ENCODE assay signal across 15 cellular contexts in the genomic region with DNA sequence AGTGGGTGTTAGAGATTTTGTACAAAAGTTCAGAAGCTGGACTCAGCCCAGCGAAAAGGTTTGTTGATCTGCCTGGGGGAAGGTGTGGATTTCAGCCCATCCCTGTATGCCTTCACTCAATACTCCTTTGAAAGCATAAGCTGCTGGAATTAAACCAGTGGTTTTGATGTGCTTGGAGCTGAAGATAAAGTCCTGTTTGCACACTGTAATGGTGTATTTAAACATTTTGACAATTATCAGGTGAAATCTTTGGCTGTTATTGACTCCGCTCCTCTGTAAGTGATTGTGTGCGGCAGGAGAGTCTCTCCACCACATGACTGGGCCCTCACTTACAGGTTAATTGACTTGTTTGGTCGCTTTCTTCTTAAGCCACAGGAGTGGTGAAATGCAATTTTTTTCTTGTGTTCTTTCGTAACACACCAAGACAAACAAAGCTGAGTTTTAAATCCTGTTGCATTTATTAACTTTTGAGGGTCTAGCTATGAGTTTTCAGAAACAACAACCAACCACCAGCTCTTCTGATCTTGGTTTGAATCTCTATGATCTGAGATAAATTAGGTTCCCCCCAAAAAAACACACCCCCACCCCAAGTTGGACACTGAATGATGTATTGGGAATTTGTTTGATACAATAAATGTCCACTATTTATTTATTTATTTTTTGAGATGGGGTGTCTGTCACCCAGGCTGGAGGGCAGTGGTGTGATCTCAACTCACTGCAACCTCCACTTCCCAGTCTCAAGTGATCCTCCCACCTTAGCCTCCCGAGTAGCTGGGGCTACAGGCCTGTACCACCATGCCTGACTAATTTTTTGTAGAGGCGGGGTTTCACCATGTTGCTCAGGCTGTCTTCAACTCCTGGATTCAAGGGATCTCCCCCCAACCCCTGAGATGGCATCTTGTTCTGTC. TPM values are rescaled to one million over a fixed set of nuclear protein-coding genes. Genes with fewer than 3 reads are reported as not detected.
DNase-seq lines count a peak whose midpoint lies in the region; ATAC-seq and TF ChIP-seq lines count a peak whose summit lies in the region.
"Had no signal": no experiment of that assay in that cellular context is flagged by ENCODE, and none has a peak within 500 bp of the region (broad histone marks: within the 10 kb centered on the region; RNA-seq: fewer than 3 reads in every experiment).

No MANE protein-coding gene starts in this region.

- H3K27ac Mint-ChIP-seq in CD4-positive, alpha-beta memory T cell, result no peak overlapping the region
- H3K27ac Mint-ChIP-seq in activated T-cell treated with anti-CD3 and anti-CD28 coated beads, Interleukin-2, amount 50 U/mL, for 72 hours, result no peak overlapping the region
- H3K27ac Mint-ChIP-seq: CD8-positive, alpha-beta T cell had no signal

- POLR2A ChIA-PET in CD4-positive, alpha-beta memory T cell (lab: Charles Lee; ENCODE audit: partially characterized antibody), result no interaction called here

- peaks cover 0 to 5% of the 10 kb centered on the region in 2 experiments for H3K4me1 ChIP-seq in neutrophil (ENCODE audit: control insufficient read depth in 1 of 2, insufficient read depth in 1 of 2, low read depth in 1 of 2, low read length in 1 of 2)
- no peaks in the 10 kb centered on the region for H3K4me1 ChIP-seq in CD4-positive, alpha-beta memory T cell (ENCODE audit: insufficient read depth, low read length)
- H3K4me1 ChIP-seq: gastrocnemius medialis had no signal

- peak overlapping the region; percentile 1 for H3K27ac ChIP-seq in neutrophil
- no peak overlapping the region for H3K27ac ChIP-seq in CD4-positive, alpha-beta memory T cell (ENCODE audit: low read depth, low read length)
- H3K27ac ChIP-seq: gastrocnemius medialis, KMS-11 had no signal

- H3K27me3 ChIP-seq in neutrophil, result no peaks in the 10 kb centered on the region
- H3K27me3 ChIP-seq in CD4-positive, alpha-beta memory T cell (ENCODE audit: insufficient read depth, low read length), result no peaks in the 10 kb centered on the region
- H3K27me3 ChIP-seq: gastrocnemius medialis, tibial artery had no signal

- intact Hi-C loops in CD4-positive, alpha-beta memory T cell (cut with micrococcal nuclease), result no loop called here

- DNase-seq in HuH-7 (ENCODE audit: low spot score) (peak; percentile 55), NCI-H226 (peak; percentile 18), choroid plexus epithelial cell (ENCODE audit: low read depth) (peak; percentile 47), globus pallidus (ENCODE audit: low spot score) (no peak)
- no peak for DNase-seq in CD4-positive, alpha-beta memory T cell
- no peak for DNase-seq in activated T-cell treated with anti-CD3 and anti-CD28 coated beads, Interleukin-2, amount 50 U/mL, for 72 hours
- DNase-seq: CD8-positive, alpha-beta T cell; dermis blood vessel endothelial cell; gastrocnemius medialis; GDM1; nephron progenitor cell; tibial artery had no signal

- peaks cover 0 to 2% (median 0%) of the 10 kb centered on the region in 8 donors for H3K9me3 Mint-ChIP-seq in CD4-positive, alpha-beta memory T cell
- peaks cover 0 to 2% of the 10 kb centered on the region in 2 donors for H3K9me3 Mint-ChIP-seq in activated T-cell treated with anti-CD3 and anti-CD28 coated beads, Interleukin-2, amount 50 U/mL, for 72 hours
- H3K9me3 Mint-ChIP-seq: CD8-positive, alpha-beta T cell; nephron progenitor cell had no signal

- TF ChIP-seq CTCF in choroid plexus epithelial cell (conservative IDR thresholded peaks at IDR 0.05; ENCODE audit: low read depth, low read length), result no peak
- no peak for TF ChIP-seq CTCF in neutrophil (IDR thresholded peaks at IDR 0.05)

- CTCF ChIA-PET in CD4-positive, alpha-beta memory T cell (lab: Charles Lee; ENCODE audit: partially characterized antibody), result interaction anchor here (1.5 kb wide), 1 partner anchor 71 kb away, joined by 4 read pairs; no protein-coding TSS in a partner anchor

- H3K4me1 Mint-ChIP-seq in CD4-positive, alpha-beta memory T cell, result peaks cover 0 to 4% (median 0%) of the 10 kb centered on the region in 4 donors
- H3K4me1 Mint-ChIP-seq in activated T-cell treated with anti-CD3 and anti-CD28 coated beads, Interleukin-2, amount 50 U/mL, for 72 hours (ENCODE audit: low read depth), result peaks cover 77% of the 10 kb centered on the region
- H3K4me1 Mint-ChIP-seq: nephron progenitor cell had no signal

- no peak for ATAC-seq in activated T-cell treated with anti-CD3 and anti-CD28 coated beads, Interleukin-2, amount 50 U/mL, for 72 hours (replicated peaks in 1 of 2)
- ATAC-seq: CD8-positive, alpha-beta T cell; gastrocnemius medialis; Right ventricle myocardium inferior had no signal

- H3K9me3 ChIP-seq in neutrophil, result no peaks in the 10 kb centered on the region
- no peaks in the 10 kb centered on the region for H3K9me3 ChIP-seq in CD4-positive, alpha-beta memory T cell (ENCODE audit: control insufficient read depth in 1 of 2, low read length in 2 of 2)
- H3K9me3 ChIP-seq: gastrocnemius medialis, tibial artery had no signal

- H3K36me3 ChIP-seq in neutrophil, result no peaks in the 10 kb centered on the region
- H3K36me3 ChIP-seq in CD4-positive, alpha-beta memory T cell (ENCODE audit: insufficient read depth, low read length), result no peaks in the 10 kb centered on the region
- H3K36me3 ChIP-seq: gastrocnemius medialis, tibial artery had no signal

- H3K4me3 ChIP-seq in choroid plexus epithelial cell (ENCODE audit: low read depth, low read length), result no peak overlapping the region
- H3K4me3 ChIP-seq in neutrophil (ENCODE audit: low read depth in 1 of 2, low read length in 1 of 2), result no peak overlapping the region
- H3K4me3 ChIP-seq in CD4-positive, alpha-beta memory T cell (ENCODE audit: low read length in 2 of 2), result no peak overlapping the region
- H3K4me3 ChIP-seq: gastrocnemius medialis, tibial artery had no signal

- H3K27me3 Mint-ChIP-seq in CD4-positive, alpha-beta memory T cell, result no peaks in the 10 kb centered on the region
- no peaks in the 10 kb centered on the region for H3K27me3 Mint-ChIP-seq in activated T-cell treated with anti-CD3 and anti-CD28 coated beads, Interleukin-2, amount 50 U/mL, for 72 hours (ENCODE audit: low read depth)

- no peaks in the 10 kb centered on the region for H3K36me3 Mint-ChIP-seq in CD4-positive, alpha-beta memory T cell
- H3K36me3 Mint-ChIP-seq in activated T-cell treated with anti-CD3 and anti-CD28 coated beads, Interleukin-2, amount 50 U/mL, for 72 hours (ENCODE audit: insufficient read depth in 2 of 2), result no peaks in the 10 kb centered on the region
- H3K36me3 Mint-ChIP-seq: CD8-positive, alpha-beta T cell had no signal

- no peak overlapping the region for H3K4me3 Mint-ChIP-seq in CD4-positive, alpha-beta memory T cell
- H3K4me3 Mint-ChIP-seq in activated T-cell treated with anti-CD3 and anti-CD28 coated beads, Interleukin-2, amount 50 U/mL, for 72 hours, result no peak overlapping the region
- H3K4me3 Mint-ChIP-seq: CD8-positive, alpha-beta T cell; nephron progenitor cell had no signal

RNA-seq across cellular contexts. Expression of a gene that starts 46.3 kb away (rescaled TPM):
- total RNA-seq in CD4-positive, alpha-beta memory T cell, result 10 to 100 TPM; 69.0 to 74.7 TPM
- polyA plus RNA-seq in CD4-positive, alpha-beta memory T cell, result 10 to 100 TPM in 1 of 2 donors, 1 to 10 TPM in 1; 7.0 to 23.4 TPM
- 100 to 1,000 TPM in 1 of 2 donors, 10 to 100 TPM in 1; 76.0 to 113 TPM for total RNA-seq in activated T-cell treated with anti-CD3 and anti-CD28 coated beads, Interleukin-2, amount 50 U/mL, for 72 hours

Comparison
In these comparisons a context has a peak if more than half of its experiments do, and no peak if none do; other contexts are left out.
1. DNase-seq: peak in HuH-7 (single experiment), NCI-H226 (single experiment) and choroid plexus epithelial cell (single experiment); none in CD4-positive, alpha-beta memory T cell (0 of 5), globus pallidus (single experiment) and activated T-cell treated with anti-CD3 and anti-CD28 coated beads, Interleukin-2, amount 50 U/mL, for 72 hours (0 of 2).